8 cellular contexts compared by ENCODE assay signal in the genomic region with DNA sequence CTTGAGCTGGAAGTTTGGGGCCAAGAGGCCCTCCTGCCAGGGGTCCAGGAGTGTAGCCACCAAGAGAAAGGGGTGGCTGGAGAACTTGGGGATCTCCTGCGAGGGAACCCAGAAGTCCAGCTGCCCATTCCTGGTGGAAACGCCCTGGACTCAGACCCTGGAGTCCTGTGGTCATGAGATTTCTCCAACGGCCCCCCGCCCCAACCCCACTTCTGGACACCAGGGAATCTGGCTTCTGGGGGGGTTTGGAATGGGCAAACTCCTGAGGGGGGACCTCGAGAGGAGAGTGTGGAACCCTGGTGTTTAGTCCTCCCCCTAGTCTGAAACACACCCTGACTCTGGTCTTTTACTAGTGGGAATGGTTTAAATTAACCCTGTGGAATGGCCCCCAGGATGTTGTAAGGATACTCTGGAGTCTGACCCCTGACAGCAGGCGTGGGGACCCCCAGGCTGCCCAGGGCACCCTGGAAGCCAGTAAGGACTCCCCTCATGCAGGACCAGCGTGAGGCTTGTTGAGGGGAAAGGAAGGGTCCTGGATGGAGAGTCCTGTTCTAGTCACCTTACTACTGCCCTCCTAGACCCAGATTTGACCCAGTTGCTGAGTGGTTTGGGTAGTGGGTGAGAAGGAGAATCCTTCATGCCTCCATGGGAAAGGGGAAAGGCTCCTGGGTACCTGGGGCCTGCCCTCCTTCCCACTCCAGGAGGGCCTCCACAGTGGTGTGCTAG. TPM values are rescaled to one million over a fixed set of nuclear protein-coding genes. Genes with fewer than 3 reads are reported as not detected.
DNase-seq lines count a peak whose midpoint lies in the region; ATAC-seq, FAIRE-seq and TF ChIP-seq lines count a peak whose summit lies in the region.

No MANE protein-coding gene starts in this region.

- peaks cover 3% of the 10 kb centered on the region for H3K36me3 Mint-ChIP-seq in CD8-positive, alpha-beta T cell

- no peaks in the 10 kb centered on the region for H3K9me3 Mint-ChIP-seq in CD8-positive, alpha-beta T cell

- WGBS in esophagus squamous epithelium, 2 donors = 21 to 31% methylated on average over 4 of the region's 7 CpGs
- WGBS in pancreas, 2 donors = 25 to 29% methylated on average over 7 of the region's 7 CpGs

- no peak for TF ChIP-seq POLR2A in esophagus squamous epithelium (IDR thresholded peaks at IDR 0.05)

- H3K4me3 Mint-ChIP-seq in CD8-positive, alpha-beta T cell = peak overlapping the region; percentile 89

- H3K27me3 ChIP-seq in CD8-positive, alpha-beta T cell (ENCODE audit: insufficient read depth, low read length) = no peaks in the 10 kb centered on the region
- H3K27me3 ChIP-seq in esophagus squamous epithelium (no peaks in the 10 kb centered on the region), pancreas (no peaks in the 10 kb centered on the region)

- POLR2A ChIA-PET in CD8-positive, alpha-beta T cell (lab: Charles Lee) = interaction anchor here (1.9 kb wide), 1 partner anchor 79 kb away, joined by 5 read pairs; a partner anchor contains a TSS
- POLR2A ChIA-PET in RWPE1 (lab: Yijun Ruan, JAX; ENCODE audit: low non-redundant PET) = no interaction called here

- no peak for DNase-seq in CD8-positive, alpha-beta T cell
- DNase-seq in RWPE1 (ENCODE audit: low spot score) (no peak), esophagus squamous epithelium (lab: John Stamatoyannopoulos, UW) (no peak), pancreas (no peak), NOMO-1 treated with DMSO at 0.1 percent for 48 hours (lab: John Stamatoyannopoulos, UW; ENCODE audit: unreplicated experiment) (no peak), DMS79 (lab: John Stamatoyannopoulos, UW) (no peak), dedifferentiated amniotic fluid mesenchymal stem cell (ENCODE audit: extremely low spot score) (no peak), NCI-H2227 treated with DMSO at 0.1 percent for 48 hours (lab: John Stamatoyannopoulos, UW) (no peak)

- peak overlapping the region; percentile 88 for H3K4me3 ChIP-seq in CD8-positive, alpha-beta T cell (ENCODE audit: low read depth, low read length)
- peak overlapping the region; percentile 52 to 84 (median 80) for H3K4me3 ChIP-seq in esophagus squamous epithelium
- peak overlapping the region; percentile 47 to 72 (median 58) for H3K4me3 ChIP-seq in pancreas

- no peaks in the 10 kb centered on the region for H3K36me3 ChIP-seq in CD8-positive, alpha-beta T cell (ENCODE audit: insufficient read depth, low read length)
- H3K36me3 ChIP-seq in esophagus squamous epithelium (peaks cover 0 to 37% (median 16%) of the 10 kb centered on the region in 3 donors), pancreas (no peaks in the 10 kb centered on the region)

- ATAC-seq in CD8-positive, alpha-beta T cell = no peak
- ATAC-seq in pancreas = peak; percentile 1 to 12 (median 5)

- CTCF ChIA-PET in CD8-positive, alpha-beta T cell (lab: Charles Lee) = interaction anchor here (1.1 to 3.1 kb wide), 4 partner anchors 9 to 278 kb away, joined by 4 to 22 read pairs (median 8); no protein-coding TSS in a partner anchor
- CTCF ChIA-PET in RWPE1 (lab: Yijun Ruan, JAX) = interaction anchor here (1.0 to 1.6 kb wide), 2 partner anchors 73 to 125 kb away, joined by 3 to 5 read pairs; no protein-coding TSS in a partner anchor

- peak overlapping the region; percentile 40 for H3K27ac ChIP-seq in CD8-positive, alpha-beta T cell (ENCODE audit: low read depth, low read length)
- peak overlapping the region; percentile 86 for H3K27ac ChIP-seq in RWPE1
- peak overlapping the region; percentile 84 to 94 (median 89) for H3K27ac ChIP-seq in esophagus squamous epithelium
- H3K27ac ChIP-seq in pancreas = peak overlapping the region; percentile 9 to 70 (median 37)

- intact Hi-C loops in CD8-positive, alpha-beta T cell (cut with DNase I, micrococcal nuclease) = loop anchor here (1.0 to 10.0 kb wide), 7 partner anchors 77 to 277 kb away; a partner anchor contains a TSS
- intact Hi-C loops in esophagus squamous epithelium (cut with DNase I) (loop anchor here (10.0 kb wide), 2 partner anchors 103 to 163 kb away; a partner anchor contains a TSS), pancreas (cut with DNase I) (no loop called here)

- FAIRE-seq in pancreas (lab: Jason Lieb, UNC) = no peak

- TF ChIP-seq CTCF in CD8-positive, alpha-beta T cell (IDR thresholded peaks at IDR 0.05) = no peak
- TF ChIP-seq CTCF in RWPE1 (conservative IDR thresholded peaks at IDR 0.05; ENCODE audit: low read depth) (no peak), esophagus squamous epithelium (IDR thresholded peaks at IDR 0.05) (no peak), pancreas (IDR thresholded peaks at IDR 0.05) (no peak)

- H3K9me3 ChIP-seq in CD8-positive, alpha-beta T cell (ENCODE audit: low read length) = no peaks in the 10 kb centered on the region
- H3K9me3 ChIP-seq in esophagus squamous epithelium (no peaks in the 10 kb centered on the region), pancreas (no peaks in the 10 kb centered on the region)

- peak overlapping the region; percentile 69 for H3K27ac Mint-ChIP-seq in CD8-positive, alpha-beta T cell

- peaks cover 17% of the 10 kb centered on the region for H3K4me1 ChIP-seq in CD8-positive, alpha-beta T cell (ENCODE audit: insufficient read depth, low read length)
- H3K4me1 ChIP-seq in esophagus squamous epithelium (peaks cover 31 to 56% (median 33%) of the 10 kb centered on the region in 3 donors), pancreas (peaks cover 8 to 15% (median 9%) of the 10 kb centered on the region in 3 donors)

- H3K27me3 Mint-ChIP-seq in CD8-positive, alpha-beta T cell (ENCODE audit: low read depth) = no peaks in the 10 kb centered on the region

- peaks cover 19% of the 10 kb centered on the region for H3K4me1 Mint-ChIP-seq in CD8-positive, alpha-beta T cell (ENCODE audit: low read depth)

RNA-seq across cellular contexts. Expression of a gene that starts 0.5 kb away (rescaled TPM):
- total RNA-seq in CD8-positive, alpha-beta T cell = 1 to 10 TPM; 1.1 to 1.6 TPM
- total RNA-seq in esophagus squamous epithelium (10 to 100 TPM; 18.0 to 58.6 (median 46.3) TPM), pancreas (10 to 100 TPM in 3 of 6 donors, 1 to 10 TPM in 3; 5.5 to 13.7 (median 10.0) TPM)
- 10 to 100 TPM; 11.8 to 19.1 TPM for polyA plus RNA-seq in pancreas

RNA-seq across cellular contexts. Expression of a gene that starts 5.8 kb away (rescaled TPM):
- total RNA-seq in CD8-positive, alpha-beta T cell = 10 to 100 TPM; 15.6 to 15.9 TPM
- total RNA-seq in esophagus squamous epithelium = 10 to 100 TPM; 17.0 to 31.1 (median 23.1) TPM
- total RNA-seq in pancreas = 10 to 100 TPM in 1 of 6 donors, 1 to 10 TPM in 5; 5.9 to 11.0 (median 8.3) TPM
- polyA plus RNA-seq in pancreas = 10 to 100 TPM in 1 of 2 donors, 1 to 10 TPM in 1; 7.6 to 10.2 TPM

RNA-seq across cellular contexts. Expression of a gene that starts 39.1 kb away (rescaled TPM):
- not detected for total RNA-seq in CD8-positive, alpha-beta T cell
- total RNA-seq in esophagus squamous epithelium = 100 to 1,000 TPM in 3 of 4 donors, 10 to 100 TPM in 1; 66.0 to 319 (median 175) TPM
- 100 to 1,000 TPM in 2 of 6 donors, 10 to 100 TPM in 4; 74.4 to 215 (median 90.4) TPM for total RNA-seq in pancreas
- polyA plus RNA-seq in pancreas = 100 to 1,000 TPM; 438 to 483 TPM

RNA-seq across cellular contexts. Expression of a gene that starts 51.3 kb away (rescaled TPM):
- 10 to 100 TPM; 88.6 to 90.5 TPM for total RNA-seq in CD8-positive, alpha-beta T cell
- total RNA-seq in esophagus squamous epithelium (10 to 100 TPM; 37.8 to 52.3 (median 40.7) TPM), pancreas (10 to 100 TPM; 20.7 to 44.2 (median 27.6) TPM)
- polyA plus RNA-seq in pancreas = 10 to 100 TPM; 25.3 to 25.5 TPM

Comparison
In these comparisons a context has a peak if more than half of its experiments do, and no peak if none do; other contexts are left out.
1. H3K27ac ChIP-seq: peak in every context shown above with its lines; median percentile 89 in esophagus squamous epithelium; 86 in RWPE1; 40 in CD8-positive, alpha-beta T cell; 37 in pancreas.
2. RNA of a gene that starts 39.1 kb away (total RNA-seq): 66.0 to 319 TPM in esophagus squamous epithelium and 74.4 to 215 TPM in pancreas; not detected in CD8-positive, alpha-beta T cell; every median in the first group is over 10 times any median in the second.
3. intact Hi-C loops: an anchor here in CD8-positive, alpha-beta T cell (1.0 to 10.0 kb wide) and esophagus squamous epithelium (10.0 kb wide); none called in pancreas.
4. Peak in every context shown above with its lines, with median percentiles within 50 percentile points of each other: H3K4me3 ChIP-seq.